ENCODE assay signal across 10 cellular contexts in the genomic region with DNA sequence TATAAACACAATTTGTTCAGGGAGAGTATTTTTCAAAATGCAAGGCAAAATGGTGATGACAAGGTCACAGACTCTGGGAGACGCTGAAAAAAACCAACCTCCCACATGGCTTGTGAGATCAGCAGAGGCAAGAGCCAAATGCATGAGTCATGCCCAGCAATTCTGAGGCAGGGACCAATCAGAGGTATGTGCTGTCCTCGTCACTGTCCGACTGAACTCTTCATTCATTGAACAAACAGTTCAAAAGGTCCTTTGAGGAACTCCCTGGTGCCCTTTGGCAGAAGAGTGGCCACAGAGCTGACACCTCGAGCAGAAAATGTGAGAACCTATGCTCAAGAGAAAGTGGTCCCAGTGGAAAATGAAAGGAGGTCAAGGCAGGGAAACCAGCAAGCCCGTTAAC. TPM values are rescaled to one million over a fixed set of nuclear protein-coding genes. Genes with fewer than 3 reads are reported as not detected.
DNase-seq lines count a peak whose midpoint lies in the region; ATAC-seq, FAIRE-seq and TF ChIP-seq lines count a peak whose summit lies in the region.
"Had no signal": no experiment of that assay in that cellular context is flagged by ENCODE, and none has a peak within 500 bp of the region (broad histone marks: within the 10 kb centered on the region; RNA-seq: fewer than 3 reads in every experiment).

No MANE protein-coding gene starts in this region.

- H3K9me3 ChIP-seq in SK-N-SH (no peaks in the 10 kb centered on the region), gastroesophageal sphincter (no peaks in the 10 kb centered on the region), pancreas (no peaks in the 10 kb centered on the region)

- H3K27me3 ChIP-seq in SK-N-SH (ENCODE audit: insufficient read depth) (no peaks in the 10 kb centered on the region), gastroesophageal sphincter (no peaks in the 10 kb centered on the region), pancreas (no peaks in the 10 kb centered on the region)

- no peak for FAIRE-seq in pancreas (lab: Jason Lieb, UNC)
- FAIRE-seq: GM12878, TTC549 had no signal

- peak overlapping the region; percentile 51 for H3K9ac ChIP-seq in SK-N-SH

- TF ChIP-seq CTCF in SK-N-SH (IDR thresholded peaks at IDR 0.05) (no peak), gastroesophageal sphincter (IDR thresholded peaks at IDR 0.05) (no peak), pancreas (IDR thresholded peaks at IDR 0.05) (no peak)

- peaks cover 84% of the 10 kb centered on the region for H4K20me1 ChIP-seq in SK-N-SH (ENCODE audit: insufficient read depth)

- POLR2A ChIA-PET in SK-N-SH (lab: Yijun Ruan, JAX), result no interaction called here

- TF ChIP-seq EP300 in SK-N-SH (IDR thresholded peaks at IDR 0.05; ENCODE audit: borderline replicate concordance in 1 of 2, low read depth in 1 of 2, low read length in 1 of 2), result peak in 1 of 2 experiments; percentile 76; a peak in 1 of 4 replicates
- TF ChIP-seq EP300 in gastroesophageal sphincter (IDR thresholded peaks at IDR 0.05), result no peak

- H3K79me2 ChIP-seq in SK-N-SH (ENCODE audit: insufficient read depth), result peaks cover 98% of the 10 kb centered on the region

- peak overlapping the region; percentile 51 for H3K4me2 ChIP-seq in SK-N-SH

- no peak overlapping the region for H2AFZ ChIP-seq in SK-N-SH (ENCODE audit: low read depth)

- H3K9me2 ChIP-seq in SK-N-SH, result no peaks in the 10 kb centered on the region

- 28% methylated on average over 5 of the region's 5 CpGs for WGBS in SK-N-SH (ENCODE audit: low lambda C conversion rate)
- WGBS in gastroesophageal sphincter (ENCODE audit: low coverage in 1 of 2), 2 donors, result 6 to 28% methylated on average over 5 of the region's 5 CpGs
- WGBS in pancreas, 2 donors, result 22 to 41% methylated on average over 5 of the region's 5 CpGs

- TF ChIP-seq POLR2A in gastroesophageal sphincter (IDR thresholded peaks at IDR 0.05), result no peak

- H3K36me3 ChIP-seq in SK-N-SH (replicated peaks in 1 of 2; ENCODE audit: control insufficient read depth in 1 of 2, insufficient read depth in 2 of 2, low read length in 1 of 2) (peaks cover 7 to 23% of the 10 kb centered on the region in 2 experiments), gastroesophageal sphincter (no peaks in the 10 kb centered on the region), pancreas (no peaks in the 10 kb centered on the region)

- CTCF ChIA-PET in SK-N-SH (lab: Yijun Ruan, JAX), result interaction anchor here (1.0 kb wide), 1 partner anchor 8 kb away, joined by 3 read pairs; no protein-coding TSS in a partner anchor

- H3F3A ChIP-seq in SK-N-SH (replicated peaks; ENCODE audit: insufficient read depth), result peaks cover 41% of the 10 kb centered on the region

- no peak for TF ChIP-seq RAD21 in SK-N-SH (IDR thresholded peaks at IDR 0.05; ENCODE audit: low read length)

- ATAC-seq in gastroesophageal sphincter (peak; percentile 88), pancreas (peak; percentile 67 to 85 (median 84)), GM18511 (IDR thresholded peaks at IDR 0.05; ENCODE audit: unreplicated experiment) (no peak), HG02610 (IDR thresholded peaks at IDR 0.05; ENCODE audit: unreplicated experiment) (no peak)
- ATAC-seq: GM12878 had no signal

- intact Hi-C loops in pancreas (cut with DNase I), result no loop called here

- peak overlapping the region in 1 of 2 experiments; percentile 95; a peak in 2 of 4 replicates for H3K27ac ChIP-seq in SK-N-SH (ENCODE audit: low read depth in 2 of 2, low read length in 1 of 2)
- peak overlapping the region; percentile 70 to 78 (median 76) for H3K27ac ChIP-seq in gastroesophageal sphincter
- H3K27ac ChIP-seq in pancreas, result no peak overlapping the region

- DNase-seq in DMS 273 treated with DMSO at 0.1 percent for 48 hours (lab: John Stamatoyannopoulos, UW) (peak; percentile 69), SK-N-SH (peak; percentile 15), pancreas (peak in 3 of 6 donors; percentile 35 to 44 (median 40)), NCI-H2081 (lab: John Stamatoyannopoulos, UW) (no peak), T-helper 2 cell (no peak)

- H3K4me1 ChIP-seq in SK-N-SH (ENCODE audit: control insufficient read depth in 1 of 2, insufficient read depth in 2 of 2, low read depth in 1 of 2, low read length in 1 of 2), result peaks cover 4 to 29% of the 10 kb centered on the region in 2 experiments
- peaks cover 0 to 44% (median 22%) of the 10 kb centered on the region in 3 donors for H3K4me1 ChIP-seq in gastroesophageal sphincter
- H3K4me1 ChIP-seq in pancreas, result no peaks in the 10 kb centered on the region

- H3K4me3 ChIP-seq in SK-N-SH (ENCODE audit: low read depth in 2 of 2, low read length in 1 of 2), result 0 out of 4 replicates have a peak overlapping the region, but pooled peaks of 1 of the 2 experiments have one; percentile 3
- H3K4me3 ChIP-seq in gastroesophageal sphincter, result peak overlapping the region; percentile 19 to 33
- H3K4me3 ChIP-seq in pancreas, result no peak overlapping the region
- H3K4me3 ChIP-seq: GM12878 had no signal

TF ChIP-seq in SK-N-SH, 30 proteins besides CTCF, POLR2A, EP300 and RAD21 (continues in another document):
- TF ChIP-seq MXI1 (IDR thresholded peaks at IDR 0.05; ENCODE audit: low read depth, low read length), result no peak; the same call in 1 of the 2 replicates
- TF ChIP-seq, protein P1, sequence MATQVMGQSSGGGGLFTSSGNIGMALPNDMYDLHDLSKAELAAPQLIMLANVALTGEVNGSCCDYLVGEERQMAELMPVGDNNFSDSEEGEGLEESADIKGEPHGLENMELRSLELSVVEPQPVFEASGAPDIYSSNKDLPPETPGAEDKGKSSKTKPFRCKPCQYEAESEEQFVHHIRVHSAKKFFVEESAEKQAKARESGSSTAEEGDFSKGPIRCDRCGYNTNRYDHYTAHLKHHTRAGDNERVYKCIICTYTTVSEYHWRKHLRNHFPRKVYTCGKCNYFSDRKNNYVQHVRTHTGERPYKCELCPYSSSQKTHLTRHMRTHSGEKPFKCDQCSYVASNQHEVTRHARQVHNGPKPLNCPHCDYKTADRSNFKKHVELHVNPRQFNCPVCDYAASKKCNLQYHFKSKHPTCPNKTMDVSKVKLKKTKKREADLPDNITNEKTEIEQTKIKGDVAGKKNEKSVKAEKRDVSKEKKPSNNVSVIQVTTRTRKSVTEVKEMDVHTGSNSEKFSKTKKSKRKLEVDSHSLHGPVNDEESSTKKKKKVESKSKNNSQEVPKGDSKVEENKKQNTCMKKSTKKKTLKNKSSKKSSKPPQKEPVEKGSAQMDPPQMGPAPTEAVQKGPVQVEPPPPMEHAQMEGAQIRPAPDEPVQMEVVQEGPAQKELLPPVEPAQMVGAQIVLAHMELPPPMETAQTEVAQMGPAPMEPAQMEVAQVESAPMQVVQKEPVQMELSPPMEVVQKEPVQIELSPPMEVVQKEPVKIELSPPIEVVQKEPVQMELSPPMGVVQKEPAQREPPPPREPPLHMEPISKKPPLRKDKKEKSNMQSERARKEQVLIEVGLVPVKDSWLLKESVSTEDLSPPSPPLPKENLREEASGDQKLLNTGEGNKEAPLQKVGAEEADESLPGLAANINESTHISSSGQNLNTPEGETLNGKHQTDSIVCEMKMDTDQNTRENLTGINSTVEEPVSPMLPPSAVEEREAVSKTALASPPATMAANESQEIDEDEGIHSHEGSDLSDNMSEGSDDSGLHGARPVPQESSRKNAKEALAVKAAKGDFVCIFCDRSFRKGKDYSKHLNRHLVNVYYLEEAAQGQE (IDR thresholded peaks at IDR 0.05; ENCODE audit: low read depth, low read length), result no peak
- TF ChIP-seq YY1 (IDR thresholded peaks at IDR 0.05; ENCODE audit: low read depth), result no peak; the same call in 1 of the 2 replicates
- TF ChIP-seq FOXJ3 (CRISPR knock-in tag; IDR thresholded peaks at IDR 0.05), result no peak
- TF ChIP-seq, protein P2, sequence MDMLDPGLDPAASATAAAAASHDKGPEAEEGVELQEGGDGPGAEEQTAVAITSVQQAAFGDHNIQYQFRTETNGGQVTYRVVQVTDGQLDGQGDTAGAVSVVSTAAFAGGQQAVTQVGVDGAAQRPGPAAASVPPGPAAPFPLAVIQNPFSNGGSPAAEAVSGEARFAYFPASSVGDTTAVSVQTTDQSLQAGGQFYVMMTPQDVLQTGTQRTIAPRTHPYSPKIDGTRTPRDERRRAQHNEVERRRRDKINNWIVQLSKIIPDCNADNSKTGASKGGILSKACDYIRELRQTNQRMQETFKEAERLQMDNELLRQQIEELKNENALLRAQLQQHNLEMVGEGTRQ (IDR thresholded peaks at IDR 0.05; ENCODE audit: borderline replicate concordance, low read depth, low read length), result no peak
- TF ChIP-seq, protein P3, sequence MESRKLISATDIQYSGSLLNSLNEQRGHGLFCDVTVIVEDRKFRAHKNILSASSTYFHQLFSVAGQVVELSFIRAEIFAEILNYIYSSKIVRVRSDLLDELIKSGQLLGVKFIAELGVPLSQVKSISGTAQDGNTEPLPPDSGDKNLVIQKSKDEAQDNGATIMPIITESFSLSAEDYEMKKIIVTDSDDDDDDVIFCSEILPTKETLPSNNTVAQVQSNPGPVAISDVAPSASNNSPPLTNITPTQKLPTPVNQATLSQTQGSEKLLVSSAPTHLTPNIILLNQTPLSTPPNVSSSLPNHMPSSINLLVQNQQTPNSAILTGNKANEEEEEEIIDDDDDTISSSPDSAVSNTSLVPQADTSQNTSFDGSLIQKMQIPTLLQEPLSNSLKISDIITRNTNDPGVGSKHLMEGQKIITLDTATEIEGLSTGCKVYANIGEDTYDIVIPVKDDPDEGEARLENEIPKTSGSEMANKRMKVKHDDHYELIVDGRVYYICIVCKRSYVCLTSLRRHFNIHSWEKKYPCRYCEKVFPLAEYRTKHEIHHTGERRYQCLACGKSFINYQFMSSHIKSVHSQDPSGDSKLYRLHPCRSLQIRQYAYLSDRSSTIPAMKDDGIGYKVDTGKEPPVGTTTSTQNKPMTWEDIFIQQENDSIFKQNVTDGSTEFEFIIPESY (IDR thresholded peaks at IDR 0.05; ENCODE audit: borderline replicate concordance, low read depth), result 0 out of 2 replicates have a peak, but pooled peaks have one; percentile 43
- TF ChIP-seq EZH2phosphoT487 (IDR thresholded peaks at IDR 0.05; ENCODE audit: borderline replicate concordance, low read depth), result no peak
- no peak for TF ChIP-seq TAF1 (IDR thresholded peaks at IDR 0.05; ENCODE audit: borderline replicate concordance, low read depth, low read length)
- peak; percentile 78 for TF ChIP-seq TEAD4 (IDR thresholded peaks at IDR 0.05; ENCODE audit: borderline replicate concordance, insufficient read depth)
- TF ChIP-seq GATA2 (CRISPR knock-in tag; IDR thresholded peaks at IDR 0.05), result no peak
- TF ChIP-seq SIN3A (IDR thresholded peaks at IDR 0.05; ENCODE audit: borderline replicate concordance, low read depth, low read length), result 0 out of 2 replicates have a peak, but pooled peaks have one; percentile 28
- peak; percentile 94 for TF ChIP-seq FOSL2 (IDR thresholded peaks at IDR 0.05; ENCODE audit: borderline replicate concordance, low read depth)

RNA-seq across cellular contexts. Expression of gene CDH11, which starts 51.0 kb away (rescaled TPM):
- polyA plus RNA-seq in SK-N-SH (2012; rRNA removed) (269 and 278 TPM in 2 replicates), pancreas (under 1 TPM; 0.38 to 0.59 TPM)
- polyA plus RNA-seq in SK-N-SH (2012; cell fraction: cytosol; rRNA removed), result 135 and 215 TPM in 2 replicates
- 219 and 308 TPM in 2 replicates for polyA plus RNA-seq in SK-N-SH (2012; cell fraction: nucleus; rRNA removed)
- total RNA-seq in gastroesophageal sphincter (10 to 100 TPM; 37.4 to 78.9 (median 62.8) TPM), pancreas (10 to 100 TPM in 2 of 6 donors, 1 to 10 TPM in 3, under 1 TPM in 1; 0.88 to 49.6 (median 2.7) TPM)

Comparison
In these comparisons a context has a peak if more than half of its experiments do, and no peak if none do; other contexts are left out.
1. DNase-seq: peak in DMS 273 treated with DMSO at 0.1 percent for 48 hours (single experiment) and SK-N-SH (single experiment); none in NCI-H2081 (0 of 2) and T-helper 2 cell (0 of 5).
2. H3K27ac ChIP-seq: peak in gastroesophageal sphincter (4 of 4); none in pancreas (0 of 4).
3. H3K4me3 ChIP-seq: peak in gastroesophageal sphincter (2 of 2); none in pancreas (0 of 4).
4. ATAC-seq: peak in gastroesophageal sphincter (single experiment) and pancreas (4 of 4); none in GM18511 (single experiment) and HG02610 (single experiment).